Comparison of ENCODE assay signal across 22 cellular contexts in genomic region chr2:157158111-157158510, GRCh38.
DNase-seq lines count a peak whose midpoint lies in the region; ATAC-seq, FAIRE-seq and TF ChIP-seq lines count a peak whose summit lies in the region.
"Had no signal": no experiment of that assay in that cellular context is flagged by ENCODE, and none has a peak within 500 bp of the region (broad histone marks: within the 10 kb centered on the region; RNA-seq: fewer than 3 reads in every experiment).

No MANE protein-coding gene starts in this region.

- H3K4me3 Mint-ChIP-seq in activated CD4-positive, alpha-beta T cell treated with anti-CD3 and anti-CD28 coated beads for 36 hours, result no peak overlapping the region
- H3K4me3 Mint-ChIP-seq: activated naive CD4-positive, alpha-beta T cell treated with anti-CD3 and anti-CD28 coated beads, Interleukin-2, amount 50 U/mL, for 24 hours; activated T-helper 1 cell treated with anti-CD3 and anti-CD28 coated beads, Interleukin-12 subunit alpha, Interleukin-12 subunit beta, Interleukin-2, Interleukin-4 antibody, amounts not matched to agents 30 ng/mL and 10 ng/mL and 1 ng/mL, durations not matched to agents 14 hours and 24 hours and 36 hours; dendritic cell treated with granulocyte-macrophage colony-stimulating factor and Interleukin-4, amounts not matched to agents 40 ng/mL and 50 ng/mL, for 4 days; naive thymus-derived CD8-positive, alpha-beta T cell; stimulated activated naive B cell treated with anti-CD40 and anti-IgM and Interleukin-4, amounts not matched to agents 10 μg/mL and 1 μg/mL and 100 μg/mL, for 72 hours had no signal

- H3K27me3 Mint-ChIP-seq in activated CD4-positive, alpha-beta T cell treated with anti-CD3 and anti-CD28 coated beads for 36 hours, result peaks cover 16% of the 10 kb centered on the region
- H3K27me3 Mint-ChIP-seq: stimulated activated naive B cell treated with anti-CD40 and anti-IgM and Interleukin-4, amounts not matched to agents 10 μg/mL and 1 μg/mL and 100 μg/mL, for 72 hours had no signal

- no peak overlapping the region for H3K4me2 ChIP-seq in K562 (ENCODE audit: insufficient read depth, low read length)
- H3K4me2 ChIP-seq: BLaER1 treated with 17β-estradiol and CSF1 and Interleukin-3, amounts not matched to agents 10 nM and 100 nM had no signal

- H3K4me1 ChIP-seq in ACC112 (ENCODE audit: control insufficient read depth, insufficient read depth, low read length, unreplicated experiment) (peaks cover 11% of the 10 kb centered on the region), K562 (replicated peaks in 1 of 2; ENCODE audit: control insufficient read depth in 2 of 2, insufficient read depth in 2 of 2, low read length in 2 of 2) (no peaks in the 10 kb centered on the region)
- H3K4me1 ChIP-seq: BLaER1 treated with 17β-estradiol and CSF1 and Interleukin-3, amounts not matched to agents 10 nM and 100 nM had no signal

- H3K27me3 ChIP-seq in ACC112 (ENCODE audit: insufficient read depth, low read length), result no peaks in the 10 kb centered on the region
- no peaks in the 10 kb centered on the region for H3K27me3 ChIP-seq in K562 (ENCODE audit: control insufficient read depth in 2 of 2, insufficient read depth in 2 of 2, low read length in 2 of 2)
- H3K27me3 ChIP-seq: BLaER1 treated with 17β-estradiol and CSF1 and Interleukin-3, amounts not matched to agents 10 nM and 100 nM had no signal

- no peaks in the 10 kb centered on the region for H3K4me1 Mint-ChIP-seq in activated CD4-positive, alpha-beta T cell treated with anti-CD3 and anti-CD28 coated beads for 36 hours
- H3K4me1 Mint-ChIP-seq: activated naive CD4-positive, alpha-beta T cell treated with anti-CD3 and anti-CD28 coated beads, Interleukin-2, amount 50 U/mL, for 24 hours; naive thymus-derived CD8-positive, alpha-beta T cell; stimulated activated naive B cell treated with anti-CD40 and anti-IgM and Interleukin-4, amounts not matched to agents 10 μg/mL and 1 μg/mL and 100 μg/mL, for 72 hours had no signal

- H2AFZ ChIP-seq in ACC112 (ENCODE audit: low read length, unreplicated experiment) (peak overlapping the region; percentile 65), K562 (ENCODE audit: low read depth, low read length) (0 out of 2 replicates have a peak overlapping the region, but pooled peaks have one; percentile 10)

- CTCF ChIA-PET in K562 (lab: Yijun Ruan, JAX; ENCODE audit: low intra/inter-chr PET ratio), result no interaction called here
- CTCF ChIA-PET in activated CD4-positive, alpha-beta T cell treated with anti-CD3 and anti-CD28 coated beads for 36 hours (lab: Charles Lee), result interaction anchor here (0.7 kb wide), 1 partner anchor 109 kb away, joined by 3 read pairs; no protein-coding TSS in a partner anchor

- no peaks in the 10 kb centered on the region for H3K9me3 ChIP-seq in K562 (replicated peaks; ENCODE audit: control insufficient read depth, insufficient read depth, low read depth, low read length)
- H3K9me3 ChIP-seq: BLaER1 treated with 17β-estradiol and CSF1 and Interleukin-3, amounts not matched to agents 10 nM and 100 nM; thoracic aorta had no signal

- no peak for TF ChIP-seq POLR2A in K562 (conservative IDR thresholded peaks at IDR 0.05)

- in situ Hi-C loops in K562 (cut with MboI), result no loop called here

- no peak for TF ChIP-seq RAD21 in K562 (CRISPR knock-in tag; conservative IDR thresholded peaks at IDR 0.05 in 1 of 2, IDR thresholded peaks at IDR 0.05 in 1 of 2)

- no peaks in the 10 kb centered on the region for H3K36me3 Mint-ChIP-seq in activated CD4-positive, alpha-beta T cell treated with anti-CD3 and anti-CD28 coated beads for 36 hours (ENCODE audit: low read depth)
- H3K36me3 Mint-ChIP-seq: activated naive CD4-positive, alpha-beta T cell treated with anti-CD3 and anti-CD28 coated beads, Interleukin-2, amount 50 U/mL, for 24 hours; naive thymus-derived CD8-positive, alpha-beta T cell; stimulated activated naive B cell treated with anti-CD40 and anti-IgM and Interleukin-4, amounts not matched to agents 10 μg/mL and 1 μg/mL and 100 μg/mL, for 72 hours had no signal

- POLR2A ChIA-PET in K562 (lab: Yijun Ruan, JAX), result no interaction called here
- POLR2A ChIA-PET in activated CD4-positive, alpha-beta T cell treated with anti-CD3 and anti-CD28 coated beads for 36 hours (lab: Charles Lee), result no interaction called here

- no peak for TF ChIP-seq EP300 in K562 (IDR thresholded peaks at IDR 0.05; ENCODE audit: low read length)

- H3K27ac ChIP-seq in ACC112 (ENCODE audit: low read depth, low read length) (peak overlapping the region; percentile 71), K562 (ENCODE audit: extremely low read depth, low read depth, low read length) (no peak overlapping the region)
- H3K27ac ChIP-seq: BLaER1 treated with 17β-estradiol and CSF1 and Interleukin-3, amounts not matched to agents 10 nM and 100 nM; thoracic aorta had no signal

- no peak for TF ChIP-seq CTCF in K562 (IDR thresholded peaks at IDR 0.05 in 2 of 3, conservative IDR thresholded peaks at IDR 0.05 in 1 of 3; ENCODE audit: insufficient read depth in 2 of 3, low read depth in 1 of 3, low read length in 3 of 3)
- no peak for TF ChIP-seq CTCF in fibroblast of villous mesenchyme (IDR thresholded peaks at IDR 0.05; ENCODE audit: insufficient read depth, low read depth, low read length)
- TF ChIP-seq CTCF in omental fat pad (IDR thresholded peaks at IDR 0.05), result no peak

- FAIRE-seq in K562 (lab: Jason Lieb, UNC), result no peak
- FAIRE-seq: D721Med had no signal

- H3K79me2 ChIP-seq in ACC112 (ENCODE audit: control insufficient read depth, insufficient read depth, low read length, unreplicated experiment) (no peaks in the 10 kb centered on the region), K562 (ENCODE audit: control insufficient read depth, insufficient read depth, low read length) (no peaks in the 10 kb centered on the region)

- ATAC-seq in K562 (no peak), omental fat pad (ENCODE audit: low FRiP score) (no peak), GM18867 (IDR thresholded peaks at IDR 0.05; ENCODE audit: unreplicated experiment) (no peak)
- ATAC-seq in activated CD4-positive, alpha-beta T cell treated with anti-CD3 and anti-CD28 coated beads for 36 hours, result no peak
- ATAC-seq: left cardiac atrium; naive thymus-derived CD8-positive, alpha-beta T cell; Panc1; stimulated activated naive B cell treated with anti-CD40 and anti-IgM and Interleukin-4, amounts not matched to agents 10 μg/mL and 1 μg/mL and 100 μg/mL, for 72 hours had no signal

- no peak overlapping the region for H3K4me3 ChIP-seq in ACC112 (ENCODE audit: low read depth, low read length)
- no peak overlapping the region for H3K4me3 ChIP-seq in K562
- no peak overlapping the region for H3K4me3 ChIP-seq in fibroblast of villous mesenchyme (ENCODE audit: low read depth, low read length)
- H3K4me3 ChIP-seq: BLaER1 treated with 17β-estradiol and CSF1 and Interleukin-3, amounts not matched to agents 10 nM and 100 nM; thoracic aorta had no signal

- no peaks in the 10 kb centered on the region for H3K9me1 ChIP-seq in K562 (ENCODE audit: control insufficient read depth, insufficient read depth, low read length)

- WGBS in K562 (ENCODE audit: insufficient coverage, low coverage, missing lambda C conversion rate), result 6% methylated on average over 1 of the region's 1 CpG

- BruUV-seq in K562 (replicated peaks; lab: Mats Ljungman, UMichigan), result no TSS peak

- intact Hi-C loops in K562 (cut with micrococcal nuclease), result no loop called here
- intact Hi-C loops in activated CD4-positive, alpha-beta T cell treated with anti-CD3 and anti-CD28 coated beads for 36 hours (cut with DNase I, micrococcal nuclease), result no loop called here

- no peaks in the 10 kb centered on the region for H3K9me3 Mint-ChIP-seq in activated CD4-positive, alpha-beta T cell treated with anti-CD3 and anti-CD28 coated beads for 36 hours (ENCODE audit: low read depth)
- H3K9me3 Mint-ChIP-seq: activated naive CD4-positive, alpha-beta T cell treated with anti-CD3 and anti-CD28 coated beads, Interleukin-2, amount 50 U/mL, for 24 hours; activated T-helper 1 cell treated with anti-CD3 and anti-CD28 coated beads, Interleukin-12 subunit alpha, Interleukin-12 subunit beta, Interleukin-2, Interleukin-4 antibody, amounts not matched to agents 30 ng/mL and 10 ng/mL and 1 ng/mL, durations not matched to agents 14 hours and 24 hours and 36 hours; dendritic cell treated with granulocyte-macrophage colony-stimulating factor and Interleukin-4, amounts not matched to agents 40 ng/mL and 50 ng/mL, for 4 days had no signal

- H4K20me1 ChIP-seq in K562 (replicated peaks; ENCODE audit: control insufficient read depth, insufficient read depth, low read length), result no peaks in the 10 kb centered on the region
- H4K20me1 ChIP-seq: BLaER1 treated with 17β-estradiol and CSF1 and Interleukin-3, amounts not matched to agents 10 nM and 100 nM had no signal

- peak; percentile 17 for DNase-seq in M059J (ENCODE audit: low read depth)
- no peak for DNase-seq in K562 (ENCODE audit: extremely low read depth in 1 of 4, low spot score in 3 of 4)
- peak; percentile 70 for DNase-seq in fibroblast of villous mesenchyme (ENCODE audit: low read depth)
- no peak for DNase-seq in activated CD4-positive, alpha-beta T cell treated with anti-CD3 and anti-CD28 coated beads, Interleukin-2, amount 50 U/mL, for 4 hours
- DNase-seq in omental fat pad (ENCODE audit: low spot score), result no peak
- no peak for DNase-seq in activated CD4-positive, alpha-beta T cell treated with anti-CD3 and anti-CD28 coated beads for 36 hours
- DNase-seq: activated CD4-positive, CD25-positive, alpha-beta regulatory T cell treated with anti-CD3 and anti-CD28 coated beads, Interleukin-2, amount 50 U/mL, for 72 hours; left cardiac atrium; naive thymus-derived CD8-positive, alpha-beta T cell; NCI-H774; posterior cingulate gyrus; stimulated activated CD4-positive, alpha-beta T cell treated with anti-CD3 and anti-CD28 coated beads, Interleukin-1b, Interleukin-23, amount 100 ng/mL, for 48 hours; stimulated activated naive B cell treated with anti-CD40 and anti-IgM and Interleukin-4, amounts not matched to agents 10 μg/mL and 1 μg/mL and 100 μg/mL, for 72 hours had no signal

- no peak overlapping the region for H3K9ac ChIP-seq in K562 (ENCODE audit: insufficient read depth in 1 of 2, low read depth in 2 of 2, low read length in 2 of 2)
- H3K9ac ChIP-seq: BLaER1 treated with 17β-estradiol and CSF1 and Interleukin-3, amounts not matched to agents 10 nM and 100 nM had no signal

- H3K27ac Mint-ChIP-seq in activated CD4-positive, alpha-beta T cell treated with anti-CD3 and anti-CD28 coated beads for 36 hours, result no peak overlapping the region
- H3K27ac Mint-ChIP-seq: activated naive CD4-positive, alpha-beta T cell treated with anti-CD3 and anti-CD28 coated beads, Interleukin-2, amount 50 U/mL, for 24 hours; activated T-helper 1 cell treated with anti-CD3 and anti-CD28 coated beads, Interleukin-12 subunit alpha, Interleukin-12 subunit beta, Interleukin-2, Interleukin-4 antibody, amounts not matched to agents 30 ng/mL and 10 ng/mL and 1 ng/mL, durations not matched to agents 14 hours and 24 hours and 36 hours; dendritic cell treated with granulocyte-macrophage colony-stimulating factor and Interleukin-4, amounts not matched to agents 40 ng/mL and 50 ng/mL, for 4 days; naive thymus-derived CD8-positive, alpha-beta T cell; stimulated activated naive B cell treated with anti-CD40 and anti-IgM and Interleukin-4, amounts not matched to agents 10 μg/mL and 1 μg/mL and 100 μg/mL, for 72 hours had no signal

- H3K36me3 ChIP-seq in ACC112 (ENCODE audit: insufficient read depth, low read length) (no peaks in the 10 kb centered on the region), K562 (ENCODE audit: control insufficient read depth, insufficient read depth, low read length) (no peaks in the 10 kb centered on the region)
- H3K36me3 ChIP-seq: BLaER1 treated with 17β-estradiol and CSF1 and Interleukin-3, amounts not matched to agents 10 nM and 100 nM; thoracic aorta had no signal

Comparison
In these comparisons a context has a peak if more than half of its experiments do, and no peak if none do; other contexts are left out.
1. DNase-seq: peak in M059J (single experiment) and fibroblast of villous mesenchyme (single experiment); none in K562 (0 of 4), activated CD4-positive, alpha-beta T cell treated with anti-CD3 and anti-CD28 coated beads, Interleukin-2, amount 50 U/mL, for 4 hours (0 of 2), omental fat pad (single experiment) and activated CD4-positive, alpha-beta T cell treated with anti-CD3 and anti-CD28 coated beads for 36 hours (single experiment).